12 cellular contexts compared by ENCODE assay signal in genomic region chr9:85009251-85009650, GRCh38.
DNase-seq lines count a peak whose midpoint lies in the region; ATAC-seq and TF ChIP-seq lines count a peak whose summit lies in the region.
"Had no signal": no experiment of that assay in that cellular context is flagged by ENCODE, and none has a peak within 500 bp of the region (broad histone marks: within the 10 kb centered on the region; RNA-seq: fewer than 3 reads in every experiment).

No MANE protein-coding gene starts in this region.

- no peak for TF ChIP-seq POLR2A in GM18505 (IDR thresholded peaks at IDR 0.05; ENCODE audit: borderline replicate concordance, extremely low read depth, insufficient read depth, insufficient read length)

- ATAC-seq in GM18505 (IDR thresholded peaks at IDR 0.05; ENCODE audit: unreplicated experiment): peak; percentile 80
- ATAC-seq in GM19467 (IDR thresholded peaks at IDR 0.05; ENCODE audit: unreplicated experiment): peak; percentile 87
- ATAC-seq in HG02870 (IDR thresholded peaks at IDR 0.05; ENCODE audit: unreplicated experiment): peak; percentile 86
- ATAC-seq in HG03575 (IDR thresholded peaks at IDR 0.05; ENCODE audit: extremely low read depth, insufficient number of reproducible peaks, low FRiP score, unreplicated experiment): peak; percentile 74
- ATAC-seq: activated CD4-positive, CD25-positive, alpha-beta regulatory T cell treated with anti-CD3 and anti-CD28 coated beads, Interleukin-2, amount 50 U/mL, for 24 hours had no signal

- DNase-seq in activated T-cell treated with anti-CD3 and anti-CD28 coated beads, Interleukin-2, amount 50 U/mL, for 48 hours: no peak
- no peak for DNase-seq in stimulated activated CD4-positive, alpha-beta T cell treated with anti-CD3 and anti-CD28 coated beads, Interleukin-12 subunit alpha, Interleukin-12 subunit beta, amount 100 ng/mL, for 4 hours
- no peak for DNase-seq in OCI-M2 (lab: John Stamatoyannopoulos, UW; ENCODE audit: unreplicated experiment)
- no peak for DNase-seq in stimulated activated CD4-positive, alpha-beta T cell treated with anti-CD3 and anti-CD28 coated beads, Interleukin-4, amount 100 ng/mL, for 1 hour
- DNase-seq: cerebellar nuclear complex, NCI-H524 treated with DMSO at 0.1 percent for 48 hours, tibial artery had no signal
